In genomic region chr4:101356928-101357327, GRCh38 we compare ENCODE assay signal across 14 cellular contexts. TPM values are rescaled to one million over a fixed set of nuclear protein-coding genes. Genes with fewer than 3 reads are reported as not detected.
DNase-seq lines count a peak whose midpoint lies in the region; ATAC-seq, FAIRE-seq and TF ChIP-seq lines count a peak whose summit lies in the region.
"Had no signal": no experiment of that assay in that cellular context is flagged by ENCODE, and none has a peak within 500 bp of the region (broad histone marks: within the 10 kb centered on the region; RNA-seq: fewer than 3 reads in every experiment).

No MANE protein-coding gene starts in this region.

- H3K36me3 ChIP-seq in IMR-90 (ENCODE audit: control insufficient read depth, insufficient read depth, low read length), result no peaks in the 10 kb centered on the region
- H3K36me3 ChIP-seq in bronchial epithelial cell (ENCODE audit: control insufficient read depth, insufficient read depth, low read length), result no peaks in the 10 kb centered on the region
- no peaks in the 10 kb centered on the region for H3K36me3 ChIP-seq in lung (ENCODE audit: control insufficient read depth in 2 of 2, insufficient read depth in 2 of 2, low read length in 2 of 2)
- H3K36me3 ChIP-seq: BLaER1 treated with 17β-estradiol and CSF1 and Interleukin-3, amounts not matched to agents 10 nM and 100 nM had no signal

- dilution Hi-C loops in IMR-90 (cut with HindIII; ENCODE audit: low sequenced_read_pairs, unreplicated experiment), result no loop called here

- no peak overlapping the region for H2AK9ac ChIP-seq in IMR-90 (replicated peaks; ENCODE audit: low read depth, low read length, poor library complexity)

- H3K9me1 ChIP-seq in IMR-90 (ENCODE audit: insufficient read depth, low read length), result peaks cover 4% of the 10 kb centered on the region

- H3K4ac ChIP-seq in IMR-90 (ENCODE audit: low read depth, low read length), result no peak overlapping the region

- no peak for TF ChIP-seq RAD21 in IMR-90 (IDR thresholded peaks at IDR 0.05; ENCODE audit: low read length)

- peak overlapping the region; percentile 78; the same call in 1 of the 2 replicates for H3K18ac ChIP-seq in IMR-90 (ENCODE audit: low read depth, low read length)

- H3K27ac ChIP-seq in IMR-90 (ENCODE audit: insufficient read depth, low read length), result peak overlapping the region; percentile 19; the same call in 1 of the 2 replicates
- H3K27ac ChIP-seq in lung (ENCODE audit: low read depth in 1 of 2, low read length in 1 of 2), result no peak overlapping the region
- H3K27ac ChIP-seq: BLaER1 treated with 17β-estradiol and CSF1 and Interleukin-3, amounts not matched to agents 10 nM and 100 nM; HL-60 had no signal

- no peak overlapping the region for H4K5ac ChIP-seq in IMR-90 (ENCODE audit: low read depth, low read length)

- peaks cover 7% of the 10 kb centered on the region for H3K4me1 ChIP-seq in IMR-90 (ENCODE audit: control insufficient read depth, insufficient read depth, low read length)
- peaks cover 0 to 1% of the 10 kb centered on the region in 2 donors for H3K4me1 ChIP-seq in lung (ENCODE audit: control insufficient read depth in 2 of 2, insufficient read depth in 2 of 2, low read length in 2 of 2)

- BruUV-seq in IMR-90 (replicated peaks; lab: Mats Ljungman, UMichigan), result no TSS peak

- H2AK5ac ChIP-seq in IMR-90 (ENCODE audit: low read depth, low read length), result no peak overlapping the region

- H2BK5ac ChIP-seq in IMR-90 (ENCODE audit: low read depth, low read length, poor library complexity, severe bottlenecking), result peak overlapping the region; percentile 98

- H3K27me3 ChIP-seq in IMR-90 (ENCODE audit: control insufficient read depth, insufficient read depth, low read length), result no peaks in the 10 kb centered on the region
- H3K27me3 ChIP-seq in bronchial epithelial cell (ENCODE audit: control insufficient read depth, insufficient read depth, low read length), result no peaks in the 10 kb centered on the region
- no peaks in the 10 kb centered on the region for H3K27me3 ChIP-seq in lung (ENCODE audit: control insufficient read depth, insufficient read depth)
- H3K27me3 ChIP-seq: BLaER1 treated with 17β-estradiol and CSF1 and Interleukin-3, amounts not matched to agents 10 nM and 100 nM had no signal

- H2AFZ ChIP-seq in IMR-90 (replicated peaks; ENCODE audit: low read length, poor library complexity), result no peak overlapping the region

- no peaks in the 10 kb centered on the region for H3K9me3 ChIP-seq in IMR-90 (ENCODE audit: control insufficient read depth, insufficient read depth, low read length)
- no peaks in the 10 kb centered on the region for H3K9me3 ChIP-seq in lung (ENCODE audit: control insufficient read depth in 2 of 2, insufficient read depth in 1 of 2, low read length in 1 of 2)

- peak overlapping the region; percentile 60 for H3K4me2 ChIP-seq in IMR-90 (ENCODE audit: low read depth, low read length)

- H3K14ac ChIP-seq in IMR-90 (replicated peaks; ENCODE audit: low read depth, low read length), result peak overlapping the region; percentile 54

- H4K91ac ChIP-seq in IMR-90 (ENCODE audit: insufficient read depth, low read depth, low read length), result peak overlapping the region; percentile 74; the same call in 1 of the 2 replicates

- H3K4me3 ChIP-seq in AG04449 (ENCODE audit: low read depth, low read length), result no peak overlapping the region
- H3K4me3 ChIP-seq in IMR-90 (ENCODE audit: insufficient read depth, low read depth, low read length), result no peak overlapping the region
- H3K4me3 ChIP-seq in bronchial epithelial cell (ENCODE audit: low read depth, low read length), result no peak overlapping the region
- no peak overlapping the region for H3K4me3 ChIP-seq in lung
- H3K4me3 ChIP-seq: BLaER1 treated with 17β-estradiol and CSF1 and Interleukin-3, amounts not matched to agents 10 nM and 100 nM had no signal

- H2BK120ac ChIP-seq in IMR-90 (ENCODE audit: low read depth, low read length), result peak overlapping the region; percentile 81

- H3K23ac ChIP-seq in IMR-90 (ENCODE audit: low read depth, low read length), result 0 out of 2 replicates have a peak overlapping the region, but pooled peaks have one; percentile 77

- H4K8ac ChIP-seq in IMR-90 (ENCODE audit: low read depth in 2 of 2, low read length in 2 of 2), result peak overlapping the region; percentile 28 to 76; a peak in 1 of 4 replicates

- no peak for TF ChIP-seq CTCF in AG04449 (IDR thresholded peaks at IDR 0.05; ENCODE audit: insufficient read depth, low read length, missing control alignments)
- TF ChIP-seq CTCF in IMR-90 (conservative IDR thresholded peaks at IDR 0.05; ENCODE audit: low read depth, low read length), result no peak
- TF ChIP-seq CTCF in bronchial epithelial cell (IDR thresholded peaks at IDR 0.05; ENCODE audit: insufficient read depth, low read length, severe bottlenecking), result no peak
- TF ChIP-seq CTCF in lung (IDR thresholded peaks at IDR 0.05; ENCODE audit: control extremely low read depth, extremely low read depth), result no peak

- CTCF ChIA-PET in AG04449 (lab: Yijun Ruan, JAX) (interaction anchor here (1.3 to 2.2 kb wide), 2 partner anchors 8 to 9 kb away, joined by 3 to 6 read pairs; no protein-coding TSS in a partner anchor), IMR-90 (lab: Yijun Ruan, JAX) (interaction anchor here (1.2 kb wide), 1 partner anchor 9 kb away, joined by 3 read pairs; no protein-coding TSS in a partner anchor)

- POLR2A ChIA-PET in AG04449 (lab: Yijun Ruan, JAX), result interaction anchor here (0.8 to 1.7 kb wide), 2 partner anchors 9 kb away, joined by 3 to 15 read pairs; partner anchors contain the start of gene PPP3CA
- POLR2A ChIA-PET in IMR-90 (lab: Charles Lee; ENCODE audit: unreplicated experiment), result interaction anchor here (1.0 kb wide), 1 partner anchor 8 kb away, joined by 3 read pairs; no protein-coding TSS in a partner anchor

- no peaks in the 10 kb centered on the region; a peak in 1 of 4 replicates for H3K79me1 ChIP-seq in IMR-90 (ENCODE audit: low read depth in 1 of 2, low read length in 2 of 2)

- DNase-seq in AG04449 (ENCODE audit: low read depth, low spot score) (peak; percentile 89), IMR-90 (peak; percentile 95), bronchial epithelial cell (ENCODE audit: low read depth) (peak; percentile 99), lung (ENCODE audit: low spot score) (no peak), T-helper 9 cell (no peak)
- no peak for DNase-seq in activated CD4-positive, alpha-beta T cell treated with anti-CD3 and anti-CD28 coated beads, Interleukin-2, amount 50 U/mL, for 1 hour
- DNase-seq: activated effector memory CD4-positive, alpha-beta T cell treated with Interleukin-2 at 50 U/mL for 16 hours; stimulated activated CD4-positive, alpha-beta T cell treated with anti-CD3 and anti-CD28 coated beads, Interleukin-4, amount 100 ng/mL, for 1 hour had no signal

- TF ChIP-seq POLR2A in IMR-90 (IDR thresholded peaks at IDR 0.05; ENCODE audit: low read depth, low read length), result no peak

- H3K56ac ChIP-seq in IMR-90 (ENCODE audit: extremely low read depth, insufficient read depth, low read length), result peak overlapping the region; percentile 34

- peak; percentile 81 for ATAC-seq in IMR-90 (ENCODE audit: low read depth)
- peak; percentile 64 for ATAC-seq in lung (ENCODE audit: insufficient read depth, low FRiP score)
- ATAC-seq in GM21723 (IDR thresholded peaks at IDR 0.05; ENCODE audit: unreplicated experiment), result no peak
- ATAC-seq in HG02852 (IDR thresholded peaks at IDR 0.05; ENCODE audit: unreplicated experiment), result no peak

- no peaks in the 10 kb centered on the region for H4K20me1 ChIP-seq in IMR-90 (ENCODE audit: insufficient read depth, low read length)
- H4K20me1 ChIP-seq: BLaER1 treated with 17β-estradiol and CSF1 and Interleukin-3, amounts not matched to agents 10 nM and 100 nM had no signal

- in situ Hi-C loops in IMR-90 (cut with MboI; ENCODE audit: low sequenced_read_pairs), result no loop called here

- H3K9ac ChIP-seq in IMR-90 (ENCODE audit: low read depth, low read length), result no peak overlapping the region
- H3K9ac ChIP-seq: BLaER1 treated with 17β-estradiol and CSF1 and Interleukin-3, amounts not matched to agents 10 nM and 100 nM had no signal

- peak; percentile 7 for FAIRE-seq in bronchial epithelial cell (lab: Jason Lieb, UNC)
- FAIRE-seq: endometrium, GM18507 had no signal

- H2BK15ac ChIP-seq in IMR-90 (ENCODE audit: low read depth, low read length), result peak overlapping the region; percentile 10; the same call in 1 of the 3 replicates

- intact Hi-C loops in IMR-90 (cut with micrococcal nuclease), result loop anchor here (1.0 kb wide), 1 partner anchor 10 kb away; no protein-coding TSS in a partner anchor

- H2BK20ac ChIP-seq in IMR-90 (ENCODE audit: low read depth, low read length), result peak overlapping the region; percentile 63; the same call in 1 of the 2 replicates

TF ChIP-seq in IMR-90, 13 proteins besides CTCF, POLR2A, EP300 and RAD21:
- TF ChIP-seq NFE2L2 (IDR thresholded peaks at IDR 0.05; ENCODE audit: low read depth, low read length) (peak; percentile 66; the same call in 1 of the 2 replicates), MAFK (IDR thresholded peaks at IDR 0.05; ENCODE audit: low read depth, low read length) (peak; percentile 91)
- TF ChIP-seq, protein P1, sequence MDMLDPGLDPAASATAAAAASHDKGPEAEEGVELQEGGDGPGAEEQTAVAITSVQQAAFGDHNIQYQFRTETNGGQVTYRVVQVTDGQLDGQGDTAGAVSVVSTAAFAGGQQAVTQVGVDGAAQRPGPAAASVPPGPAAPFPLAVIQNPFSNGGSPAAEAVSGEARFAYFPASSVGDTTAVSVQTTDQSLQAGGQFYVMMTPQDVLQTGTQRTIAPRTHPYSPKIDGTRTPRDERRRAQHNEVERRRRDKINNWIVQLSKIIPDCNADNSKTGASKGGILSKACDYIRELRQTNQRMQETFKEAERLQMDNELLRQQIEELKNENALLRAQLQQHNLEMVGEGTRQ (IDR thresholded peaks at IDR 0.05; ENCODE audit: low read depth, low read length), result no peak
TF ChIP-seq in IMR-90: peak in this region for 2.

RNA-seq across cellular contexts. Expression of gene PPP3CA, which starts 9.6 kb away (rescaled TPM):
- 48.6 and 52.5 TPM in 2 replicates for total RNA-seq in IMR-90 (2012; rRNA removed)
- polyA plus RNA-seq in IMR-90 (2012; rRNA removed), result 11.4 and 14.5 TPM in 2 replicates
- 3.9 and 4.6 TPM in 2 replicates for polyA plus RNA-seq in IMR-90 (2012; cell fraction: cytosol; rRNA removed)
- 2.2 and 8.0 TPM in 2 replicates for polyA plus RNA-seq in IMR-90 (2012; cell fraction: nucleus; rRNA removed; ENCODE audit: low replicate concordance)
- total RNA-seq in bronchial epithelial cell, result 48.2 and 59.5 TPM in 2 replicates
- 10 to 100 TPM; 44.3 to 72.0 TPM for total RNA-seq in lung
- 10 to 100 TPM; 13.5 to 17.1 TPM for polyA plus RNA-seq in lung

Comparison
In these comparisons a context has a peak if more than half of its experiments do, and no peak if none do; other contexts are left out.
1. DNase-seq: peak in AG04449 (single experiment), IMR-90 (single experiment) and bronchial epithelial cell (single experiment); none in lung (single experiment), T-helper 9 cell (single experiment) and activated CD4-positive, alpha-beta T cell treated with anti-CD3 and anti-CD28 coated beads, Interleukin-2, amount 50 U/mL, for 1 hour (single experiment).
2. ATAC-seq: peak in IMR-90 (single experiment) and lung (single experiment); none in GM21723 (single experiment) and HG02852 (single experiment).